In genomic region chr6:55069132-55069781, GRCh38 we compare ENCODE assay signal across 8 cellular contexts.
DNase-seq lines count a peak whose midpoint lies in the region; ATAC-seq and TF ChIP-seq lines count a peak whose summit lies in the region.

No MANE protein-coding gene starts in this region.

- ATAC-seq in activated CD8-positive, alpha-beta T cell treated with anti-CD3 and anti-CD28 coated beads for 36 hours = no peak
- ATAC-seq in GM18870 (IDR thresholded peaks at IDR 0.05; ENCODE audit: unreplicated experiment) (no peak), HG02938 (IDR thresholded peaks at IDR 0.05; ENCODE audit: unreplicated experiment) (no peak)

- CTCF ChIA-PET in activated CD8-positive, alpha-beta T cell treated with anti-CD3 and anti-CD28 coated beads for 36 hours (lab: Charles Lee) = no interaction called here

- POLR2A ChIA-PET in activated CD8-positive, alpha-beta T cell treated with anti-CD3 and anti-CD28 coated beads for 36 hours (lab: Charles Lee) = no interaction called here

- intact Hi-C loops in activated CD8-positive, alpha-beta T cell treated with anti-CD3 and anti-CD28 coated beads for 36 hours (cut with micrococcal nuclease) = no loop called here

- no peaks in the 10 kb centered on the region for H3K36me3 Mint-ChIP-seq in activated CD8-positive, alpha-beta T cell treated with anti-CD3 and anti-CD28 coated beads for 36 hours (ENCODE audit: low read depth)
- no peaks in the 10 kb centered on the region for H3K36me3 Mint-ChIP-seq in type B pancreatic cell

- DNase-seq in NCI-H1436 (lab: John Stamatoyannopoulos, UW) = peak; percentile 1
- no peak for DNase-seq in NCI-H1436 treated with DMSO at 0.1 percent for 48 hours (lab: John Stamatoyannopoulos, UW)
- peak; percentile 23 for DNase-seq in MV-4-11 (lab: John Stamatoyannopoulos, UW)
- DNase-seq in activated CD8-positive, alpha-beta T cell treated with anti-CD3 and anti-CD28 coated beads for 36 hours = peak; percentile 13
- DNase-seq in iPS DF 4.7 (ENCODE audit: extremely low read depth, low spot score) = peak; percentile 28
- DNase-seq in type B pancreatic cell (ENCODE audit: extremely low spot score, unreplicated experiment) = no peak

- H3K27ac Mint-ChIP-seq in activated CD8-positive, alpha-beta T cell treated with anti-CD3 and anti-CD28 coated beads for 36 hours = no peak overlapping the region
- no peak overlapping the region for H3K27ac Mint-ChIP-seq in type B pancreatic cell

- no peak overlapping the region for H3K4me3 Mint-ChIP-seq in activated CD8-positive, alpha-beta T cell treated with anti-CD3 and anti-CD28 coated beads for 36 hours
- H3K4me3 Mint-ChIP-seq in type B pancreatic cell = no peak overlapping the region

- H3K27me3 Mint-ChIP-seq in activated CD8-positive, alpha-beta T cell treated with anti-CD3 and anti-CD28 coated beads for 36 hours = no peaks in the 10 kb centered on the region
- no peaks in the 10 kb centered on the region for H3K27me3 Mint-ChIP-seq in type B pancreatic cell

- H3K9me3 Mint-ChIP-seq in activated CD8-positive, alpha-beta T cell treated with anti-CD3 and anti-CD28 coated beads for 36 hours = peaks cover 5% of the 10 kb centered on the region
- H3K9me3 Mint-ChIP-seq in type B pancreatic cell = no peaks in the 10 kb centered on the region

- H3K4me1 Mint-ChIP-seq in activated CD8-positive, alpha-beta T cell treated with anti-CD3 and anti-CD28 coated beads for 36 hours (ENCODE audit: low read depth) = no peaks in the 10 kb centered on the region
- no peaks in the 10 kb centered on the region for H3K4me1 Mint-ChIP-seq in type B pancreatic cell (ENCODE audit: unreplicated experiment)

- TF ChIP-seq CTCF in activated CD8-positive, alpha-beta T cell treated with anti-CD3 and anti-CD28 coated beads for 36 hours (IDR thresholded peaks at IDR 0.05) = no peak
- peak; percentile 85 for TF ChIP-seq CTCF in type B pancreatic cell (conservative IDR thresholded peaks at IDR 0.05)

Comparison
In these comparisons a context has a peak if more than half of its experiments do, and no peak if none do; other contexts are left out.
1. DNase-seq: peak in NCI-H1436 (single experiment), MV-4-11 (single experiment), activated CD8-positive, alpha-beta T cell treated with anti-CD3 and anti-CD28 coated beads for 36 hours (single experiment) and iPS DF 4.7 (single experiment); none in NCI-H1436 treated with DMSO at 0.1 percent for 48 hours (single experiment) and type B pancreatic cell (single experiment).